1 cellular context compared by ENCODE assay signal in the genomic region with DNA sequence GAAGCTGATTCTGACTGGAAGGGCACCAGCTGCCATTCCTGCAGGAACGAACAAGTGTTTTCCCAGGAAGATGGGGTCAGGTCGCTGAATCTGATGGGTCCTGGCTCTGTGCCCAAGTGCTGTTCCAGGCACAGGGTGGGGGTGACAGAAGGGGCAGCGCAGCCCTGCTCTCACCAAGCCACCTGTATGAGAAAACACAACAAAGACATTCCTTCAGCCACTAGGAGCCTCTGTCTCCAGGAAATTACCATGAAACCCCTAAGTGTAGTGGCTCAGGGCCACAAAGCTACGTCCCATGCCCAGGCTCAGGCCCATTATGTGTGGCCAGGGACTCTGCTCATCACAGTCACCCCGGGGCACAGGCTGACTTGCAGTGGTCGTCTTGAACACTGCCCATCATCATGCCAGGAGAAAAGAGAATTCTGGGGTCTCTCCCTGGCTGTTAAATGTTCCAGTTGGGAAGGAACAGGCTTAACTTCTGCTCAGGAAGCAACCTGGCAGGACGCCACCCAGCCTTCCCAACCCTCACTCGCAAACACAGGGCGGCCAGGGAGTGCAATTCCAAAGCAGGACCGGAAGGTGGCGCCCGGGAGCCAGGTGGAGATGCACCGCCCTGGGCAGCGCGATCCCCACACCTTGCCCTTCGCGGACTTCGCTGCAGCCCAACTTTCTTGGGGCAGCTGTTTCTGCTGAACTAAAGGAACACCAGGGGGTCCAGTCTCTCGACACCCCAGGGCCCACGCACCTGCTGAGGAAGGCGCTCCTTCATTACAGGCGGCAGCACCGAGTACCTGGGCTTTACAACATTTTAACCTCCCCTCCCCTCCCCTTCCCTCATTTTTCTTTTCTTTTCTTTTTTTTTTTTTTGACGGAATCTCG.
A peak's percentile ranks its signal among the peaks of the same experiment; 100 is the strongest.
TF ChIP-seq lines count a peak whose summit lies in the region.

No MANE protein-coding gene starts in this region.

TF ChIP-seq in HepG2, 621 proteins besides CTCF, POLR2A, EP300 and RAD21 (continued from another document and continues in another):
- TF ChIP-seq, protein P1, sequence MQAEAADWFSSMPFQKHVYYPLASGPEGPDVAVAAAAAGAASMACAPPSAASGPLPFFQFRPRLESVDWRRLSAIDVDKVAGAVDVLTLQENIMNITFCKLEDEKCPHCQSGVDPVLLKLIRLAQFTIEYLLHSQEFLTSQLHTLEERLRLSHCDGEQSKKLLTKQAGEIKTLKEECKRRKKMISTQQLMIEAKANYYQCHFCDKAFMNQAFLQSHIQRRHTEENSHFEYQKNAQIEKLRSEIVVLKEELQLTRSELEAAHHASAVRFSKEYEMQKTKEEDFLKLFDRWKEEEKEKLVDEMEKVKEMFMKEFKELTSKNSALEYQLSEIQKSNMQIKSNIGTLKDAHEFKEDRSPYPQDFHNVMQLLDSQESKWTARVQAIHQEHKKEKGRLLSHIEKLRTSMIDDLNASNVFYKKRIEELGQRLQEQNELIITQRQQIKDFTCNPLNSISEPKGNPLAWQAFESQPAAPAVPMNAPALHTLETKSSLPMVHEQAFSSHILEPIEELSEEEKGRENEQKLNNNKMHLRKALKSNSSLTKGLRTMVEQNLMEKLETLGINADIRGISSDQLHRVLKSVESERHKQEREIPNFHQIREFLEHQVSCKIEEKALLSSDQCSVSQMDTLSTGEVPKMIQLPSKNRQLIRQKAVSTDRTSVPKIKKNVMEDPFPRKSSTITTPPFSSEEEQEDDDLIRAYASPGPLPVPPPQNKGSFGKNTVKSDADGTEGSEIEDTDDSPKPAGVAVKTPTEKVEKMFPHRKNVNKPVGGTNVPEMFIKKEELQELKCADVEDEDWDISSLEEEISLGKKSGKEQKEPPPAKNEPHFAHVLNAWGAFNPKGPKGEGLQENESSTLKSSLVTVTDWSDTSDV (CRISPR knock-in tag; IDR thresholded peaks at IDR 0.05): no peak
- TF ChIP-seq, protein P2, sequence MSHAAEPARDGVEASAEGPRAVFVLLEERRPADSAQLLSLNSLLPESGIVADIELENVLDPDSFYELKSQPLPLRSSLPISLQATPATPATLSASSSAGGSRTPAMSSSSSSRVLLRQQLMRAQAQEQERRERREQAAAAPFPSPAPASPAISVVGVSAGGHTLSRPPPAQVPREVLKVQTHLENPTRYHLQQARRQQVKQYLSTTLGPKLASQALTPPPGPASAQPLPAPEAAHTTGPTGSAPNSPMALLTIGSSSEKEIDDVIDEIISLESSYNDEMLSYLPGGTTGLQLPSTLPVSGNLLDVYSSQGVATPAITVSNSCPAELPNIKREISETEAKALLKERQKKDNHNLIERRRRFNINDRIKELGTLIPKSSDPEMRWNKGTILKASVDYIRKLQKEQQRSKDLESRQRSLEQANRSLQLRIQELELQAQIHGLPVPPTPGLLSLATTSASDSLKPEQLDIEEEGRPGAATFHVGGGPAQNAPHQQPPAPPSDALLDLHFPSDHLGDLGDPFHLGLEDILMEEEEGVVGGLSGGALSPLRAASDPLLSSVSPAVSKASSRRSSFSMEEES (CRISPR knock-in tag; IDR thresholded peaks at IDR 0.05): peak; percentile 40; the same call in 1 of the 2 replicates
- TF ChIP-seq HNRNPK (IDR thresholded peaks at IDR 0.05; ENCODE audit: low read depth, low read length, poor library complexity, severe bottlenecking): no peak
- 0 out of 2 replicates have a peak, but pooled peaks have one; percentile 86 for TF ChIP-seq PCBP1 (IDR thresholded peaks at IDR 0.05; ENCODE audit: borderline replicate concordance, low read depth, low read length)
- TF ChIP-seq, protein P3, sequence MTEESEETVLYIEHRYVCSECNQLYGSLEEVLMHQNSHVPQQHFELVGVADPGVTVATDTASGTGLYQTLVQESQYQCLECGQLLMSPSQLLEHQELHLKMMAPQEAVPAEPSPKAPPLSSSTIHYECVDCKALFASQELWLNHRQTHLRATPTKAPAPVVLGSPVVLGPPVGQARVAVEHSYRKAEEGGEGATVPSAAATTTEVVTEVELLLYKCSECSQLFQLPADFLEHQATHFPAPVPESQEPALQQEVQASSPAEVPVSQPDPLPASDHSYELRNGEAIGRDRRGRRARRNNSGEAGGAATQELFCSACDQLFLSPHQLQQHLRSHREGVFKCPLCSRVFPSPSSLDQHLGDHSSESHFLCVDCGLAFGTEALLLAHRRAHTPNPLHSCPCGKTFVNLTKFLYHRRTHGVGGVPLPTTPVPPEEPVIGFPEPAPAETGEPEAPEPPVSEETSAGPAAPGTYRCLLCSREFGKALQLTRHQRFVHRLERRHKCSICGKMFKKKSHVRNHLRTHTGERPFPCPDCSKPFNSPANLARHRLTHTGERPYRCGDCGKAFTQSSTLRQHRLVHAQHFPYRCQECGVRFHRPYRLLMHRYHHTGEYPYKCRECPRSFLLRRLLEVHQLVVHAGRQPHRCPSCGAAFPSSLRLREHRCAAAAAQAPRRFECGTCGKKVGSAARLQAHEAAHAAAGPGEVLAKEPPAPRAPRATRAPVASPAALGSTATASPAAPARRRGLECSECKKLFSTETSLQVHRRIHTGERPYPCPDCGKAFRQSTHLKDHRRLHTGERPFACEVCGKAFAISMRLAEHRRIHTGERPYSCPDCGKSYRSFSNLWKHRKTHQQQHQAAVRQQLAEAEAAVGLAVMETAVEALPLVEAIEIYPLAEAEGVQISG (CRISPR knock-in tag; IDR thresholded peaks at IDR 0.05): peak; percentile 52; the same call in 1 of the 2 replicates
- TF ChIP-seq ZNF296 (CRISPR knock-in tag; conservative IDR thresholded peaks at IDR 0.05): no peak
- TF ChIP-seq, protein P4, sequence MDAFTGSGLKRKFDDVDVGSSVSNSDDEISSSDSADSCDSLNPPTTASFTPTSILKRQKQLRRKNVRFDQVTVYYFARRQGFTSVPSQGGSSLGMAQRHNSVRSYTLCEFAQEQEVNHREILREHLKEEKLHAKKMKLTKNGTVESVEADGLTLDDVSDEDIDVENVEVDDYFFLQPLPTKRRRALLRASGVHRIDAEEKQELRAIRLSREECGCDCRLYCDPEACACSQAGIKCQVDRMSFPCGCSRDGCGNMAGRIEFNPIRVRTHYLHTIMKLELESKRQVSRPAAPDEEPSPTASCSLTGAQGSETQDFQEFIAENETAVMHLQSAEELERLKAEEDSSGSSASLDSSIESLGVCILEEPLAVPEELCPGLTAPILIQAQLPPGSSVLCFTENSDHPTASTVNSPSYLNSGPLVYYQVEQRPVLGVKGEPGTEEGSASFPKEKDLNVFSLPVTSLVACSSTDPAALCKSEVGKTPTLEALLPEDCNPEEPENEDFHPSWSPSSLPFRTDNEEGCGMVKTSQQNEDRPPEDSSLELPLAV (CRISPR knock-in tag; conservative IDR thresholded peaks at IDR 0.05; ENCODE audit: low read depth): no peak
- TF ChIP-seq RXRA (CRISPR knock-in tag; IDR thresholded peaks at IDR 0.05): 0 out of 2 replicates have a peak, but pooled peaks have one; percentile 41
- TF ChIP-seq ZNF572 (CRISPR knock-in tag; IDR thresholded peaks at IDR 0.05): 0 out of 2 replicates have a peak, but pooled peaks have one; percentile 67
- TF ChIP-seq ZSCAN30 (CRISPR knock-in tag; IDR thresholded peaks at IDR 0.05): no peak
- TF ChIP-seq RELA (CRISPR knock-in tag; IDR thresholded peaks at IDR 0.05): no peak
- TF ChIP-seq EHMT2 (IDR thresholded peaks at IDR 0.05; ENCODE audit: borderline replicate concordance, low read depth, low read length): no peak
- TF ChIP-seq FOXA1 (IDR thresholded peaks at IDR 0.05): no peak
- TF ChIP-seq FOXA1 (CRISPR knock-in tag; IDR thresholded peaks at IDR 0.05): 0 out of 2 replicates have a peak, but pooled peaks have one; percentile 30
- no peak for TF ChIP-seq KLF12 (CRISPR knock-in tag; IDR thresholded peaks at IDR 0.05; ENCODE audit: borderline replicate concordance)
- TF ChIP-seq YY1 (IDR thresholded peaks at IDR 0.05; ENCODE audit: insufficient read depth, insufficient replicate concordance, low read depth, low read length): no peak
- TF ChIP-seq SALL1 (CRISPR knock-in tag; IDR thresholded peaks at IDR 0.05): peak; percentile 55
- TF ChIP-seq ZNF772 (CRISPR knock-in tag; IDR thresholded peaks at IDR 0.05): no peak
- TF ChIP-seq EED (CRISPR knock-in tag; IDR thresholded peaks at IDR 0.05): 0 out of 2 replicates have a peak, but pooled peaks have one; percentile 75
- TF ChIP-seq ZNF121 (CRISPR knock-in tag; IDR thresholded peaks at IDR 0.05): peak; percentile 97
- TF ChIP-seq, protein P5, sequence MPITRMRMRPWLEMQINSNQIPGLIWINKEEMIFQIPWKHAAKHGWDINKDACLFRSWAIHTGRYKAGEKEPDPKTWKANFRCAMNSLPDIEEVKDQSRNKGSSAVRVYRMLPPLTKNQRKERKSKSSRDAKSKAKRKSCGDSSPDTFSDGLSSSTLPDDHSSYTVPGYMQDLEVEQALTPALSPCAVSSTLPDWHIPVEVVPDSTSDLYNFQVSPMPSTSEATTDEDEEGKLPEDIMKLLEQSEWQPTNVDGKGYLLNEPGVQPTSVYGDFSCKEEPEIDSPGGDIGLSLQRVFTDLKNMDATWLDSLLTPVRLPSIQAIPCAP (CRISPR knock-in tag; IDR thresholded peaks at IDR 0.05; ENCODE audit: low read depth): no peak
- TF ChIP-seq TARDBP (CRISPR knock-in tag; IDR thresholded peaks at IDR 0.05): 0 out of 2 replicates have a peak, but pooled peaks have one; percentile 36
- TF ChIP-seq, protein P6, sequence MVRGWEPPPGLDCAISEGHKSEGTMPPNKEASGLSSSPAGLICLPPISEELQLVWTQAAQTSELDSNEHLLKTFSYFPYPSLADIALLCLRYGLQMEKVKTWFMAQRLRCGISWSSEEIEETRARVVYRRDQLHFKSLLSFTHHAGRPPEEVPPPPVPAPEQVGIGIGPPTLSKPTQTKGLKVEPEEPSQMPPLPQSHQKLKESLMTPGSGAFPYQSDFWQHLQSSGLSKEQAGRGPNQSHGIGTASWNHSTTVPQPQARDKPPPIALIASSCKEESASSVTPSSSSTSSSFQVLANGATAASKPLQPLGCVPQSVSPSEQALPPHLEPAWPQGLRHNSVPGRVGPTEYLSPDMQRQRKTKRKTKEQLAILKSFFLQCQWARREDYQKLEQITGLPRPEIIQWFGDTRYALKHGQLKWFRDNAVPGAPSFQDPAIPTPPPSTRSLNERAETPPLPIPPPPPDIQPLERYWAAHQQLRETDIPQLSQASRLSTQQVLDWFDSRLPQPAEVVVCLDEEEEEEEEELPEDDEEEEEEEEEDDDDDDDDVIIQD (CRISPR knock-in tag; IDR thresholded peaks at IDR 0.05; ENCODE audit: low read depth): peak; percentile 64; the same call in 1 of the 2 replicates
- TF ChIP-seq ZNF672 (CRISPR knock-in tag; IDR thresholded peaks at IDR 0.05): no peak
- no peak for TF ChIP-seq IRX3 (CRISPR knock-in tag; IDR thresholded peaks at IDR 0.05; ENCODE audit: borderline replicate concordance, low read depth)
- peak; percentile 42; the same call in 1 of the 2 replicates for TF ChIP-seq ELF3 (CRISPR knock-in tag; IDR thresholded peaks at IDR 0.05)
- TF ChIP-seq HDAC2 (CRISPR knock-in tag; IDR thresholded peaks at IDR 0.05): 0 out of 2 replicates have a peak, but pooled peaks have one; percentile 31
- TF ChIP-seq XRCC5 (optimal IDR thresholded peaks at IDR 0.05; ENCODE audit: low read length): peak; percentile 95
- TF ChIP-seq DMAP1 (CRISPR knock-in tag; IDR thresholded peaks at IDR 0.05): no peak
- peak; percentile 71 for TF ChIP-seq FOXO1 (CRISPR knock-in tag; IDR thresholded peaks at IDR 0.05)
- TF ChIP-seq, protein P7, sequence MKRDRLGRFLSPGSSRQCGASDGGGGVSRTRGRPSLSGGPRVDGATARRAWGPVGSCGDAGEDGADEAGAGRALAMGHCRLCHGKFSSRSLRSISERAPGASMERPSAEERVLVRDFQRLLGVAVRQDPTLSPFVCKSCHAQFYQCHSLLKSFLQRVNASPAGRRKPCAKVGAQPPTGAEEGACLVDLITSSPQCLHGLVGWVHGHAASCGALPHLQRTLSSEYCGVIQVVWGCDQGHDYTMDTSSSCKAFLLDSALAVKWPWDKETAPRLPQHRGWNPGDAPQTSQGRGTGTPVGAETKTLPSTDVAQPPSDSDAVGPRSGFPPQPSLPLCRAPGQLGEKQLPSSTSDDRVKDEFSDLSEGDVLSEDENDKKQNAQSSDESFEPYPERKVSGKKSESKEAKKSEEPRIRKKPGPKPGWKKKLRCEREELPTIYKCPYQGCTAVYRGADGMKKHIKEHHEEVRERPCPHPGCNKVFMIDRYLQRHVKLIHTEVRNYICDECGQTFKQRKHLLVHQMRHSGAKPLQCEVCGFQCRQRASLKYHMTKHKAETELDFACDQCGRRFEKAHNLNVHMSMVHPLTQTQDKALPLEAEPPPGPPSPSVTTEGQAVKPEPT (CRISPR knock-in tag; IDR thresholded peaks at IDR 0.05; ENCODE audit: low read depth): no peak
- 0 out of 2 replicates have a peak, but pooled peaks have one; percentile 37 for TF ChIP-seq ZNF792 (CRISPR knock-in tag; IDR thresholded peaks at IDR 0.05)
- TF ChIP-seq SMAD3 (CRISPR knock-in tag; IDR thresholded peaks at IDR 0.05): 0 out of 2 replicates have a peak, but pooled peaks have one; percentile 54
- peak; percentile 50; the same call in 1 of the 2 replicates for TF ChIP-seq NFKB2 (CRISPR knock-in tag; IDR thresholded peaks at IDR 0.05; ENCODE audit: borderline replicate concordance)
- TF ChIP-seq ZNF557 (CRISPR knock-in tag; IDR thresholded peaks at IDR 0.05): no peak
- TF ChIP-seq MXI1 (IDR thresholded peaks at IDR 0.05; ENCODE audit: borderline replicate concordance, low read depth, low read length): 0 out of 3 replicates have a peak, but pooled peaks have one; percentile 52
- peak; percentile 54; the same call in 1 of the 2 replicates for TF ChIP-seq CBX5 (CRISPR knock-in tag; IDR thresholded peaks at IDR 0.05; ENCODE audit: borderline replicate concordance)
- TF ChIP-seq KDM5B (CRISPR knock-in tag; IDR thresholded peaks at IDR 0.05; ENCODE audit: borderline replicate concordance): 0 out of 2 replicates have a peak, but pooled peaks have one; percentile 27
- no peak for TF ChIP-seq RORA (CRISPR knock-in tag; IDR thresholded peaks at IDR 0.05)
- 0 out of 2 replicates have a peak, but pooled peaks have one; percentile 50 for TF ChIP-seq ZFP37 (CRISPR knock-in tag; IDR thresholded peaks at IDR 0.05; ENCODE audit: borderline replicate concordance)
- TF ChIP-seq CEBPG (CRISPR knock-in tag; IDR thresholded peaks at IDR 0.05): peak; percentile 46
- TF ChIP-seq, protein P8, sequence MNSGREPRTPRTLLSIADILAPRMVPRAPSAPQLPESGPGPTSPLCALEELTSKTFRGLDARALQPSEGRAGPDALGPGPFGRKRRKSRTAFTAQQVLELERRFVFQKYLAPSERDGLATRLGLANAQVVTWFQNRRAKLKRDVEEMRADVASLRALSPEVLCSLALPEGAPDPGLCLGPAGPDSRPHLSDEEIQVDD (CRISPR knock-in tag; IDR thresholded peaks at IDR 0.05; ENCODE audit: borderline replicate concordance): 0 out of 2 replicates have a peak, but pooled peaks have one; percentile 20
- peak; percentile 59; the same call in 1 of the 2 replicates for TF ChIP-seq BORCS8-MEF2B (CRISPR knock-in tag; IDR thresholded peaks at IDR 0.05)
- peak; percentile 59; the same call in 1 of the 2 replicates for TF ChIP-seq NRL (CRISPR knock-in tag; IDR thresholded peaks at IDR 0.05; ENCODE audit: borderline replicate concordance)
- peak; percentile 42; the same call in 1 of the 2 replicates for TF ChIP-seq ERF (CRISPR knock-in tag; IDR thresholded peaks at IDR 0.05)
- no peak for TF ChIP-seq FOSL2 (CRISPR knock-in tag; IDR thresholded peaks at IDR 0.05)
- TF ChIP-seq ZNF781 (CRISPR knock-in tag; IDR thresholded peaks at IDR 0.05; ENCODE audit: borderline replicate concordance, not compliant biosample characterization): peak; percentile 41
